In the genomic region with DNA sequence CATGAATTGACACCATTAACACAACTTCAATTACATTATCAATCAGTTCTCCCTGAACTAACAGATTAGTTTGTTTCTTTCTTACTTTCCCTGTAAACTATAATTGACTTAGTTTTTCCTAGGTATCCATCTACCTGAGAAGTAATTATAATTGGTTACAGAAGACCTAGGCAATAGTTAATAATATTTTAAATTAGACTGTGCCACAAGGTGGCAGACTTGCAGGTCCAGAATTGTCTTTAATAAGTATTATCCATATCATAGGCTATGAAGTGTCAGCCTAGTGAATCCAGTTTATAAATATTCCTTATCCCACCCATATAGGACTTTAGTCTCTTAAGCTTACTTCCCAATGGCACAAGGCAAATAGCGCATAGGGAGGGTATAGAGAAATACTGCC, we compare ENCODE assay signal across 13 cellular contexts. TPM values are rescaled to one million over a fixed set of nuclear protein-coding genes. Genes with fewer than 3 reads are reported as not detected.
DNase-seq lines count a peak whose midpoint lies in the region; FAIRE-seq and TF ChIP-seq lines count a peak whose summit lies in the region.
"Had no signal": no experiment of that assay in that cellular context is flagged by ENCODE, and none has a peak within 500 bp of the region (broad histone marks: within the 10 kb centered on the region; RNA-seq: fewer than 3 reads in every experiment).

No MANE protein-coding gene starts in this region.

- no peak overlapping the region for H4K91ac ChIP-seq in H9 (ENCODE audit: insufficient read length, low read depth, low read length)

- H3K4me1 ChIP-seq in H9 (ENCODE audit: insufficient read depth, low read length) (no peaks in the 10 kb centered on the region; the same call in 1 of the 2 replicates), adipocyte (ENCODE audit: control insufficient read depth, insufficient read depth, low read length) (no peaks in the 10 kb centered on the region), kidney (ENCODE audit: control insufficient read depth in 1 of 2, insufficient read depth in 1 of 2, low read depth in 1 of 2, low read length in 2 of 2) (no peaks in the 10 kb centered on the region)
- H3K4me1 ChIP-seq: Caco-2 had no signal

- no peaks in the 10 kb centered on the region for H4K20me1 ChIP-seq in H9 (ENCODE audit: control insufficient read depth, insufficient read depth, insufficient read length)

- FAIRE-seq in kidney (lab: Jason Lieb, UNC) (peak; percentile 92), GM12892 (lab: Jason Lieb, UNC) (no peak)

- no peak overlapping the region for H3K14ac ChIP-seq in H9 (ENCODE audit: insufficient read depth, low read length)

- H3K27ac Mint-ChIP-seq in H9, result no peak overlapping the region
- no peak overlapping the region for H3K27ac Mint-ChIP-seq in immature natural killer cell
- H3K27ac Mint-ChIP-seq: naive B cell had no signal

- H3K27me3 Mint-ChIP-seq in H9 (ENCODE audit: low read depth), result no peaks in the 10 kb centered on the region
- H3K27me3 Mint-ChIP-seq in immature natural killer cell (ENCODE audit: low read depth in 3 of 3), result peaks cover 0 to 4% (median 0%) of the 10 kb centered on the region in 3 donors
- H3K27me3 Mint-ChIP-seq: naive B cell had no signal

- no peak overlapping the region for H3K4me2 ChIP-seq in H9 (ENCODE audit: insufficient read depth, insufficient read length, low read length)

- H3K36me3 ChIP-seq in adipocyte (ENCODE audit: control insufficient read depth, insufficient read depth, low read length, severe bottlenecking) (no peaks in the 10 kb centered on the region), kidney (ENCODE audit: control insufficient read depth in 1 of 2, insufficient read depth in 2 of 2, low read length in 2 of 2) (no peaks in the 10 kb centered on the region)

- no peak overlapping the region for H4K5ac ChIP-seq in H9 (ENCODE audit: insufficient read length, low read depth, low read length)

- H3K9me3 Mint-ChIP-seq in H9 (peaks cover 5 to 52% of the 10 kb centered on the region in 2 experiments; a peak in 4 of 5 replicates), immature natural killer cell (peaks cover 0 to 6% (median 2%) of the 10 kb centered on the region in 6 donors)
- H3K9me3 Mint-ChIP-seq: activated T-cell treated with anti-CD3 and anti-CD28 coated beads, Interleukin-2, amount 50 U/mL, for 4 hours had no signal

- H2BK15ac ChIP-seq in H9 (ENCODE audit: low read depth, low read length), result no peak overlapping the region

- H2BK20ac ChIP-seq in H9 (ENCODE audit: low read depth, low read length, poor library complexity, severe bottlenecking), result no peak overlapping the region

- no peaks in the 10 kb centered on the region for H3K23me2 ChIP-seq in H9 (ENCODE audit: insufficient read length, low read depth, low read length, poor library complexity, severe bottlenecking)

- intact Hi-C loops in kidney (cut with DNase I), result no loop called here

- H3K79me1 ChIP-seq in H9 (ENCODE audit: insufficient read depth, low read depth, low read length, poor library complexity, severe bottlenecking), result no peaks in the 10 kb centered on the region

- H3K4me3 ChIP-seq in adipocyte (ENCODE audit: low read length) (no peak overlapping the region), kidney (ENCODE audit: low read length in 2 of 2) (no peak overlapping the region)

- no peak overlapping the region for H2AFZ ChIP-seq in H9 (ENCODE audit: low read length)

- H3K56ac ChIP-seq in H9 (ENCODE audit: insufficient read length, low read depth, low read length), result no peak overlapping the region

- H4K8ac ChIP-seq in H9 (replicated peaks; ENCODE audit: insufficient read length, low read depth, low read length), result no peak overlapping the region

- no peak overlapping the region for H2BK5ac ChIP-seq in H9 (ENCODE audit: insufficient read length, low read length)

- no peak overlapping the region for H3K18ac ChIP-seq in H9 (ENCODE audit: insufficient read length, low read depth, low read length)

- H2BK12ac ChIP-seq in H9 (ENCODE audit: insufficient read length, low read depth, low read length), result no peak overlapping the region

- no peak overlapping the region for H3K9ac ChIP-seq in H9 (ENCODE audit: extremely low read depth, insufficient read length, low read length)
- no peak overlapping the region for H3K9ac ChIP-seq in adipocyte (ENCODE audit: low read length)
- H3K9ac ChIP-seq in kidney (ENCODE audit: low read length in 2 of 2), result no peak overlapping the region

- TF ChIP-seq POLR2A in GM12892 (IDR thresholded peaks at IDR 0.05; ENCODE audit: low read depth, low read length), result no peak

- no peak overlapping the region for H2AK5ac ChIP-seq in H9 (ENCODE audit: insufficient read length, low read length)

- no CpG with 5 or more reads among the region's 1 CpG for WGBS in H9 (ENCODE audit: extremely low coverage, insufficient read length, low lambda C conversion rate)

- no peak overlapping the region for H3T11ph ChIP-seq in H9 (ENCODE audit: low read length)

- H3K36me3 Mint-ChIP-seq in H9 (ENCODE audit: insufficient read depth in 1 of 3, low read depth in 3 of 3) (peaks cover 0 to 5% (median 0%) of the 10 kb centered on the region in 3 experiments; a peak in 2 of 7 replicates), immature natural killer cell (no peaks in the 10 kb centered on the region)
- H3K36me3 Mint-ChIP-seq: naive B cell had no signal

- H3K27ac ChIP-seq in H9 (ENCODE audit: insufficient read length, low read depth, low read length) (no peak overlapping the region), kidney (ENCODE audit: low read depth in 2 of 2, low read length in 2 of 2) (no peak overlapping the region)

- H3K9me3 ChIP-seq in H9 (ENCODE audit: control insufficient read depth, low read depth, low read length), result no peaks in the 10 kb centered on the region
- peaks cover 3% of the 10 kb centered on the region for H3K9me3 ChIP-seq in adipocyte (ENCODE audit: control insufficient read depth, low read length)
- no peaks in the 10 kb centered on the region for H3K9me3 ChIP-seq in kidney (ENCODE audit: control insufficient read depth in 1 of 2, low read length in 2 of 2)
- H3K9me3 ChIP-seq: Caco-2 had no signal

- H3K23ac ChIP-seq in H9 (ENCODE audit: insufficient read length, low read depth, low read length), result no peak overlapping the region

- no peak overlapping the region for H3K4ac ChIP-seq in H9 (ENCODE audit: low read depth, low read length)

- H3K4me3 Mint-ChIP-seq in H9 (no peak overlapping the region), immature natural killer cell (no peak overlapping the region)
- H3K4me3 Mint-ChIP-seq: activated T-cell treated with anti-CD3 and anti-CD28 coated beads, Interleukin-2, amount 50 U/mL, for 4 hours; naive B cell had no signal

- H3K4me1 Mint-ChIP-seq in H9 (peaks cover 2 to 4% of the 10 kb centered on the region in 2 experiments; a peak in 1 of 4 replicates), immature natural killer cell (no peaks in the 10 kb centered on the region)
- H3K4me1 Mint-ChIP-seq: naive B cell had no signal

- DNase-seq in AG09319 (ENCODE audit: extremely low read depth, low read depth), result no peak
- DNase-seq in H9, result no peak
- peak; percentile 41 for DNase-seq in adipocyte (ENCODE audit: low read depth)
- no peak for DNase-seq in kidney
- no peak for DNase-seq in effector CD8-positive, alpha-beta T cell (lab: John Stamatoyannopoulos, UW)
- DNase-seq in immature natural killer cell, result no peak
- DNase-seq in GM12892 (ENCODE audit: insufficient read length), result no peak
- DNase-seq in GM19240 (ENCODE audit: insufficient read length, low spot score), result no peak
- DNase-seq: activated T-cell treated with anti-CD3 and anti-CD28 coated beads, Interleukin-2, amount 50 U/mL, for 4 hours; Caco-2; naive B cell; stimulated activated CD4-positive, alpha-beta T cell treated with anti-CD3 and anti-CD28 coated beads, Interleukin-4, amount 100 ng/mL, for 1 hour had no signal

- no peak overlapping the region for H2BK120ac ChIP-seq in H9 (ENCODE audit: low read depth, low read length, poor library complexity, severe bottlenecking)

- H3K79me2 ChIP-seq in H9 (ENCODE audit: insufficient read depth, low read length), result no peaks in the 10 kb centered on the region

- TF ChIP-seq CTCF in AG09319 (IDR thresholded peaks at IDR 0.05; ENCODE audit: low read depth, low read length) (peak; percentile 18), H9 (conservative IDR thresholded peaks at IDR 0.05) (peak; percentile 41; the same call in 2 of the 3 replicates), kidney (IDR thresholded peaks at IDR 0.05; ENCODE audit: borderline replicate concordance, extremely low read depth, insufficient read depth) (no peak)

- no peaks in the 10 kb centered on the region for H3K27me3 ChIP-seq in H9 (ENCODE audit: insufficient read depth, low read length)
- no peaks in the 10 kb centered on the region for H3K27me3 ChIP-seq in adipocyte (replicated peaks; ENCODE audit: control insufficient read depth, insufficient read depth, low read length)

RNA-seq across cellular contexts. Expression of gene FAM47B, which starts 48.9 kb away (rescaled TPM):
- not detected in 2 replicates for total RNA-seq in H9 (2021)
- not detected for total RNA-seq in kidney
- polyA plus RNA-seq in kidney (ENCODE audit: insufficient read depth, low read depth, low replicate concordance), result not detected
- not detected for polyA plus RNA-seq in immature natural killer cell
- not detected for polyA plus RNA-seq in GM12892 (2012; ENCODE audit: missing spikeins)
- total RNA-seq: activated T-cell treated with anti-CD3 and anti-CD28 coated beads, Interleukin-2, amount 50 U/mL, for 4 hours; Caco-2; subcutaneous adipose tissue had no signal
